1 cellular context compared by ENCODE assay signal in the genomic region with DNA sequence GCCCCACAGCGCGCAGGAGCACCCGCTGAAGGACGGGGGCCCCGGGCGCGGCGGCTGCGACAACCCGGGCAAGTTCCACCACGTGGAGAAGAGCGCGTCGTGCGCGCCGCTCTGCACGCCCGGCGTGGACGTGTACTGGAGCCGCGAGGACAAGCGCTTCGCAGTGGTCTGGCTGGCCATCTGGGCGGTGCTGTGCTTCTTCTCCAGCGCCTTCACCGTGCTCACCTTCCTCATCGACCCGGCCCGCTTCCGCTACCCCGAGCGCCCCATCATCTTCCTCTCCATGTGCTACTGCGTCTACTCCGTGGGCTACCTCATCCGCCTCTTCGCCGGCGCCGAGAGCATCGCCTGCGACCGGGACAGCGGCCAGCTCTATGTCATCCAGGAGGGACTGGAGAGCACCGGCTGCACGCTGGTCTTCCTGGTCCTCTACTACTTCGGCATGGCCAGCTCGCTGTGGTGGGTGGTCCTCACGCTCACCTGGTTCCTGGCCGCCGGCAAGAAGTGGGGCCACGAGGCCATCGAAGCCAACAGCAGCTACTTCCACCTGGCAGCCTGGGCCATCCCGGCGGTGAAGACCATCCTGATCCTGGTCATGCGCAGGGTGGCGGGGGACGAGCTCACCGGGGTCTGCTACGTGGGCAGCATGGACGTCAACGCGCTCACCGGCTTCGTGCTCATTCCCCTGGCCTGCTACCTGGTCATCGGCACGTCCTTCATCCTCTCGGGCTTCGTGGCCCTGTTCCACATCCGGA.
TF ChIP-seq lines count a peak whose summit lies in the region.

No MANE protein-coding gene starts in this region.

TF ChIP-seq in H1, 55 proteins besides CTCF, POLR2A, EP300 and RAD21:
- TF ChIP-seq RXRA (IDR thresholded peaks at IDR 0.05; ENCODE audit: insufficient read depth, low read depth, low read length) (no peak), NRF1 (IDR thresholded peaks at IDR 0.05; ENCODE audit: low read depth, low read length) (no peak), CBX5 (IDR thresholded peaks at IDR 0.05; ENCODE audit: low read depth, low read length) (no peak), CHD1 (IDR thresholded peaks at IDR 0.05; ENCODE audit: low read depth, low read length) (no peak), EZH2 (IDR thresholded peaks at IDR 0.05; ENCODE audit: low read depth, low read length, severe bottlenecking) (peak; percentile 100), BACH1 (IDR thresholded peaks at IDR 0.05; ENCODE audit: low read length) (no peak), CHD2 (IDR thresholded peaks at IDR 0.05; ENCODE audit: low read length) (no peak), TBP (IDR thresholded peaks at IDR 0.05; ENCODE audit: low read depth, low read length) (no peak), RFX5 (IDR thresholded peaks at IDR 0.05; ENCODE audit: borderline replicate concordance, low read depth, low read length) (no peak), ASH2L (IDR thresholded peaks at IDR 0.05; ENCODE audit: low read length) (no peak), SP1 (IDR thresholded peaks at IDR 0.05; ENCODE audit: low read depth, low read length) (no peak), SIRT6 (IDR thresholded peaks at IDR 0.05; ENCODE audit: low read length) (no peak), YY1 (IDR thresholded peaks at IDR 0.05; ENCODE audit: low read depth, low read length) (no peak), POLR2AphosphoS5 (IDR thresholded peaks at IDR 0.05; ENCODE audit: low read depth, low read length) (no peak), SRF (IDR thresholded peaks at IDR 0.05; ENCODE audit: low read depth, low read length) (no peak), TAF1 (IDR thresholded peaks at IDR 0.05; ENCODE audit: low read depth, low read length) (no peak), GABPA (IDR thresholded peaks at IDR 0.05; ENCODE audit: borderline replicate concordance, insufficient read depth, low read length) (no peak), CEBPB (IDR thresholded peaks at IDR 0.05; ENCODE audit: low read depth, low read length) (no peak), HDAC2 (IDR thresholded peaks at IDR 0.05; ENCODE audit: borderline replicate concordance in 1 of 2, low read depth in 2 of 2, low read length in 2 of 2) (no peak), SP4 (IDR thresholded peaks at IDR 0.05; ENCODE audit: low read length) (no peak), PHF8 (conservative IDR thresholded peaks at IDR 0.05; ENCODE audit: low read depth, low read length) (no peak), JUN (IDR thresholded peaks at IDR 0.05; ENCODE audit: low read depth, low read length) (no peak), CTBP2 (IDR thresholded peaks at IDR 0.05; ENCODE audit: borderline replicate concordance, insufficient read depth, insufficient read length, low read length) (no peak), SIX5 (IDR thresholded peaks at IDR 0.05; ENCODE audit: low read depth, low read length) (no peak), FOSL1 (IDR thresholded peaks at IDR 0.05; ENCODE audit: insufficient read depth, low read depth, low read length) (no peak), SAP30 (IDR thresholded peaks at IDR 0.05; ENCODE audit: insufficient read depth, insufficient replicate concordance, low read length) (no peak), TCF12 (IDR thresholded peaks at IDR 0.05; ENCODE audit: low read depth, low read length) (no peak), KDM5A (IDR thresholded peaks at IDR 0.05; ENCODE audit: low read length) (no peak), POU5F1 (IDR thresholded peaks at IDR 0.05; ENCODE audit: low read depth, low read length) (no peak), RNF2 (IDR thresholded peaks at IDR 0.05; ENCODE audit: borderline replicate concordance, low read depth, low read length, missing control alignments, poor library complexity, severe bottlenecking) (peak; percentile 82), KDM4A (IDR thresholded peaks at IDR 0.05; ENCODE audit: low read depth, low read length, severe bottlenecking) (peak; percentile 17), RBBP5 (IDR thresholded peaks at IDR 0.05; ENCODE audit: borderline replicate concordance, low read depth, low read length) (0 out of 2 replicates have a peak, but pooled peaks have one; percentile 11), SUZ12 (IDR thresholded peaks at IDR 0.05; ENCODE audit: low read length) (peak; percentile 100), HDAC6 (IDR thresholded peaks at IDR 0.05; ENCODE audit: low read depth, low read length) (no peak), JUND (IDR thresholded peaks at IDR 0.05; ENCODE audit: low read length) (no peak), NANOG (IDR thresholded peaks at IDR 0.05; ENCODE audit: insufficient read depth, low read depth, low read length, poor library complexity, severe bottlenecking) (no peak), TEAD4 (IDR thresholded peaks at IDR 0.05; ENCODE audit: low read depth, low read length) (no peak), MAFK (IDR thresholded peaks at IDR 0.05; ENCODE audit: low read depth, low read length) (no peak), SIN3A (conservative IDR thresholded peaks at IDR 0.05 in 1 of 2, IDR thresholded peaks at IDR 0.05 in 1 of 2; ENCODE audit: low read depth in 1 of 2, low read length in 2 of 2) (no peak), BCL11A (IDR thresholded peaks at IDR 0.05; ENCODE audit: low read depth in 2 of 2, low read length in 2 of 2) (no peak), CBX8 (IDR thresholded peaks at IDR 0.05; ENCODE audit: borderline replicate concordance, low read depth, low read length) (no peak; the same call in 1 of the 2 replicates), ZNF274 (IDR thresholded peaks at IDR 0.05; ENCODE audit: borderline replicate concordance, extremely low read depth, low read length) (no peak), EGR1 (IDR thresholded peaks at IDR 0.05; ENCODE audit: borderline replicate concordance, low read depth, low read length) (no peak), GTF2F1 (IDR thresholded peaks at IDR 0.05; ENCODE audit: borderline replicate concordance, low read depth, low read length) (no peak), CREB1 (IDR thresholded peaks at IDR 0.05) (no peak), BRCA1 (IDR thresholded peaks at IDR 0.05; ENCODE audit: low read depth, low read length) (no peak), TAF7 (optimal IDR thresholded peaks at IDR 0.05; ENCODE audit: borderline replicate concordance, low read depth, low read length) (no peak)
- TF ChIP-seq, protein P1, sequence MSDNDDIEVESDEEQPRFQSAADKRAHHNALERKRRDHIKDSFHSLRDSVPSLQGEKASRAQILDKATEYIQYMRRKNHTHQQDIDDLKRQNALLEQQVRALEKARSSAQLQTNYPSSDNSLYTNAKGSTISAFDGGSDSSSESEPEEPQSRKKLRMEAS (IDR thresholded peaks at IDR 0.05), result no peak
- TF ChIP-seq, protein P2, sequence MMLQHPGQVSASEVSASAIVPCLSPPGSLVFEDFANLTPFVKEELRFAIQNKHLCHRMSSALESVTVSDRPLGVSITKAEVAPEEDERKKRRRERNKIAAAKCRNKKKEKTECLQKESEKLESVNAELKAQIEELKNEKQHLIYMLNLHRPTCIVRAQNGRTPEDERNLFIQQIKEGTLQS (IDR thresholded peaks at IDR 0.05; ENCODE audit: insufficient read depth, low read depth, low read length), result no peak
- TF ChIP-seq, protein P3, sequence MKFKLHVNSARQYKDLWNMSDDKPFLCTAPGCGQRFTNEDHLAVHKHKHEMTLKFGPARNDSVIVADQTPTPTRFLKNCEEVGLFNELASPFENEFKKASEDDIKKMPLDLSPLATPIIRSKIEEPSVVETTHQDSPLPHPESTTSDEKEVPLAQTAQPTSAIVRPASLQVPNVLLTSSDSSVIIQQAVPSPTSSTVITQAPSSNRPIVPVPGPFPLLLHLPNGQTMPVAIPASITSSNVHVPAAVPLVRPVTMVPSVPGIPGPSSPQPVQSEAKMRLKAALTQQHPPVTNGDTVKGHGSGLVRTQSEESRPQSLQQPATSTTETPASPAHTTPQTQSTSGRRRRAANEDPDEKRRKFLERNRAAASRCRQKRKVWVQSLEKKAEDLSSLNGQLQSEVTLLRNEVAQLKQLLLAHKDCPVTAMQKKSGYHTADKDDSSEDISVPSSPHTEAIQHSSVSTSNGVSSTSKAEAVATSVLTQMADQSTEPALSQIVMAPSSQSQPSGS (IDR thresholded peaks at IDR 0.05; ENCODE audit: low read length), result no peak
- TF ChIP-seq, protein P4, sequence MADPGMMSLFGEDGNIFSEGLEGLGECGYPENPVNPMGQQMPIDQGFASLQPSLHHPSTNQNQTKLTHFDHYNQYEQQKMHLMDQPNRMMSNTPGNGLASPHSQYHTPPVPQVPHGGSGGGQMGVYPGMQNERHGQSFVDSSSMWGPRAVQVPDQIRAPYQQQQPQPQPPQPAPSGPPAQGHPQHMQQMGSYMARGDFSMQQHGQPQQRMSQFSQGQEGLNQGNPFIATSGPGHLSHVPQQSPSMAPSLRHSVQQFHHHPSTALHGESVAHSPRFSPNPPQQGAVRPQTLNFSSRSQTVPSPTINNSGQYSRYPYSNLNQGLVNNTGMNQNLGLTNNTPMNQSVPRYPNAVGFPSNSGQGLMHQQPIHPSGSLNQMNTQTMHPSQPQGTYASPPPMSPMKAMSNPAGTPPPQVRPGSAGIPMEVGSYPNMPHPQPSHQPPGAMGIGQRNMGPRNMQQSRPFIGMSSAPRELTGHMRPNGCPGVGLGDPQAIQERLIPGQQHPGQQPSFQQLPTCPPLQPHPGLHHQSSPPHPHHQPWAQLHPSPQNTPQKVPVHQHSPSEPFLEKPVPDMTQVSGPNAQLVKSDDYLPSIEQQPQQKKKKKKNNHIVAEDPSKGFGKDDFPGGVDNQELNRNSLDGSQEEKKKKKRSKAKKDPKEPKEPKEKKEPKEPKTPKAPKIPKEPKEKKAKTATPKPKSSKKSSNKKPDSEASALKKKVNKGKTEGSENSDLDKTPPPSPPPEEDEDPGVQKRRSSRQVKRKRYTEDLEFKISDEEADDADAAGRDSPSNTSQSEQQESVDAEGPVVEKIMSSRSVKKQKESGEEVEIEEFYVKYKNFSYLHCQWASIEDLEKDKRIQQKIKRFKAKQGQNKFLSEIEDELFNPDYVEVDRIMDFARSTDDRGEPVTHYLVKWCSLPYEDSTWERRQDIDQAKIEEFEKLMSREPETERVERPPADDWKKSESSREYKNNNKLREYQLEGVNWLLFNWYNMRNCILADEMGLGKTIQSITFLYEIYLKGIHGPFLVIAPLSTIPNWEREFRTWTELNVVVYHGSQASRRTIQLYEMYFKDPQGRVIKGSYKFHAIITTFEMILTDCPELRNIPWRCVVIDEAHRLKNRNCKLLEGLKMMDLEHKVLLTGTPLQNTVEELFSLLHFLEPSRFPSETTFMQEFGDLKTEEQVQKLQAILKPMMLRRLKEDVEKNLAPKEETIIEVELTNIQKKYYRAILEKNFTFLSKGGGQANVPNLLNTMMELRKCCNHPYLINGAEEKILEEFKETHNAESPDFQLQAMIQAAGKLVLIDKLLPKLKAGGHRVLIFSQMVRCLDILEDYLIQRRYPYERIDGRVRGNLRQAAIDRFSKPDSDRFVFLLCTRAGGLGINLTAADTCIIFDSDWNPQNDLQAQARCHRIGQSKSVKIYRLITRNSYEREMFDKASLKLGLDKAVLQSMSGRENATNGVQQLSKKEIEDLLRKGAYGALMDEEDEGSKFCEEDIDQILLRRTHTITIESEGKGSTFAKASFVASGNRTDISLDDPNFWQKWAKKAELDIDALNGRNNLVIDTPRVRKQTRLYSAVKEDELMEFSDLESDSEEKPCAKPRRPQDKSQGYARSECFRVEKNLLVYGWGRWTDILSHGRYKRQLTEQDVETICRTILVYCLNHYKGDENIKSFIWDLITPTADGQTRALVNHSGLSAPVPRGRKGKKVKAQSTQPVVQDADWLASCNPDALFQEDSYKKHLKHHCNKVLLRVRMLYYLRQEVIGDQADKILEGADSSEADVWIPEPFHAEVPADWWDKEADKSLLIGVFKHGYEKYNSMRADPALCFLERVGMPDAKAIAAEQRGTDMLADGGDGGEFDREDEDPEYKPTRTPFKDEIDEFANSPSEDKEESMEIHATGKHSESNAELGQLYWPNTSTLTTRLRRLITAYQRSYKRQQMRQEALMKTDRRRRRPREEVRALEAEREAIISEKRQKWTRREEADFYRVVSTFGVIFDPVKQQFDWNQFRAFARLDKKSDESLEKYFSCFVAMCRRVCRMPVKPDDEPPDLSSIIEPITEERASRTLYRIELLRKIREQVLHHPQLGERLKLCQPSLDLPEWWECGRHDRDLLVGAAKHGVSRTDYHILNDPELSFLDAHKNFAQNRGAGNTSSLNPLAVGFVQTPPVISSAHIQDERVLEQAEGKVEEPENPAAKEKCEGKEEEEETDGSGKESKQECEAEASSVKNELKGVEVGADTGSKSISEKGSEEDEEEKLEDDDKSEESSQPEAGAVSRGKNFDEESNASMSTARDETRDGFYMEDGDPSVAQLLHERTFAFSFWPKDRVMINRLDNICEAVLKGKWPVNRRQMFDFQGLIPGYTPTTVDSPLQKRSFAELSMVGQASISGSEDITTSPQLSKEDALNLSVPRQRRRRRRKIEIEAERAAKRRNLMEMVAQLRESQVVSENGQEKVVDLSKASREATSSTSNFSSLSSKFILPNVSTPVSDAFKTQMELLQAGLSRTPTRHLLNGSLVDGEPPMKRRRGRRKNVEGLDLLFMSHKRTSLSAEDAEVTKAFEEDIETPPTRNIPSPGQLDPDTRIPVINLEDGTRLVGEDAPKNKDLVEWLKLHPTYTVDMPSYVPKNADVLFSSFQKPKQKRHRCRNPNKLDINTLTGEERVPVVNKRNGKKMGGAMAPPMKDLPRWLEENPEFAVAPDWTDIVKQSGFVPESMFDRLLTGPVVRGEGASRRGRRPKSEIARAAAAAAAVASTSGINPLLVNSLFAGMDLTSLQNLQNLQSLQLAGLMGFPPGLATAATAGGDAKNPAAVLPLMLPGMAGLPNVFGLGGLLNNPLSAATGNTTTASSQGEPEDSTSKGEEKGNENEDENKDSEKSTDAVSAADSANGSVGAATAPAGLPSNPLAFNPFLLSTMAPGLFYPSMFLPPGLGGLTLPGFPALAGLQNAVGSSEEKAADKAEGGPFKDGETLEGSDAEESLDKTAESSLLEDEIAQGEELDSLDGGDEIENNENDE (IDR thresholded peaks at IDR 0.05; ENCODE audit: insufficient replicate concordance, low read length), result no peak
- TF ChIP-seq, protein P5, sequence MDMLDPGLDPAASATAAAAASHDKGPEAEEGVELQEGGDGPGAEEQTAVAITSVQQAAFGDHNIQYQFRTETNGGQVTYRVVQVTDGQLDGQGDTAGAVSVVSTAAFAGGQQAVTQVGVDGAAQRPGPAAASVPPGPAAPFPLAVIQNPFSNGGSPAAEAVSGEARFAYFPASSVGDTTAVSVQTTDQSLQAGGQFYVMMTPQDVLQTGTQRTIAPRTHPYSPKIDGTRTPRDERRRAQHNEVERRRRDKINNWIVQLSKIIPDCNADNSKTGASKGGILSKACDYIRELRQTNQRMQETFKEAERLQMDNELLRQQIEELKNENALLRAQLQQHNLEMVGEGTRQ (IDR thresholded peaks at IDR 0.05; ENCODE audit: low read length), result no peak
- TF ChIP-seq, protein P6, sequence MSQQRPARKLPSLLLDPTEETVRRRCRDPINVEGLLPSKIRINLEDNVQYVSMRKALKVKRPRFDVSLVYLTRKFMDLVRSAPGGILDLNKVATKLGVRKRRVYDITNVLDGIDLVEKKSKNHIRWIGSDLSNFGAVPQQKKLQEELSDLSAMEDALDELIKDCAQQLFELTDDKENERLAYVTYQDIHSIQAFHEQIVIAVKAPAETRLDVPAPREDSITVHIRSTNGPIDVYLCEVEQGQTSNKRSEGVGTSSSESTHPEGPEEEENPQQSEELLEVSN (IDR thresholded peaks at IDR 0.05), result peak; percentile 17; the same call in 1 of the 2 replicates
TF ChIP-seq in H1: peak in this region for 6.
